7 cellular contexts compared by ENCODE assay signal in genomic region chr9:78121488-78121887, GRCh38.
DNase-seq lines count a peak whose midpoint lies in the region; ATAC-seq and TF ChIP-seq lines count a peak whose summit lies in the region.

No MANE protein-coding gene starts in this region.

- peak; percentile 46; the same call in 2 of the 3 replicates for TF ChIP-seq CTCF in GM12872 (IDR thresholded peaks at IDR 0.05; ENCODE audit: insufficient read depth, low read depth, low read length)
- TF ChIP-seq CTCF in colonic mucosa (IDR thresholded peaks at IDR 0.05): peak; percentile 71
- peak; percentile 58 for TF ChIP-seq CTCF in liver (IDR thresholded peaks at IDR 0.05; ENCODE audit: low read depth, low read length, missing input control)

- no peak overlapping the region for H3K9ac ChIP-seq in colonic mucosa (ENCODE audit: low read depth in 2 of 2, low read length in 2 of 2)
- no peak overlapping the region for H3K9ac ChIP-seq in liver (ENCODE audit: low read depth in 1 of 2, low read length in 2 of 2)

- H3K9me3 ChIP-seq in colonic mucosa (no peaks in the 10 kb centered on the region), liver (ENCODE audit: control insufficient read depth in 4 of 4, low read length in 3 of 4) (no peaks in the 10 kb centered on the region)

- no peaks in the 10 kb centered on the region for H3K36me3 ChIP-seq in colonic mucosa
- no peaks in the 10 kb centered on the region for H3K36me3 ChIP-seq in liver (ENCODE audit: control insufficient read depth in 4 of 4, insufficient read depth in 3 of 4, low read depth in 1 of 4, low read length in 3 of 4)

- ATAC-seq in GM18868 (IDR thresholded peaks at IDR 0.05; ENCODE audit: unreplicated experiment): no peak

- H3K27me3 ChIP-seq in colonic mucosa: no peaks in the 10 kb centered on the region
- H3K27me3 ChIP-seq in liver (ENCODE audit: control insufficient read depth in 4 of 4, insufficient read depth in 4 of 4, low read length in 3 of 4): no peaks in the 10 kb centered on the region

- H3K27ac ChIP-seq in colonic mucosa: no peak overlapping the region
- H3K27ac ChIP-seq in liver (ENCODE audit: low read depth in 1 of 2, low read length in 2 of 2): no peak overlapping the region

- TF ChIP-seq RAD21 in liver (IDR thresholded peaks at IDR 0.05): peak; percentile 86

- 53% methylated on average over 4 of the region's 4 CpGs for WGBS in liver

- DNase-seq in NCI-H2081 treated with DMSO at 0.1 percent for 48 hours (lab: John Stamatoyannopoulos, UW) (peak; percentile 17), colonic mucosa (peak; percentile 85)
- DNase-seq in activated CD4-positive, alpha-beta T cell treated with anti-CD3 and anti-CD28 coated beads for 24 hours (ENCODE audit: low read depth in 2 of 2): peak; percentile 49 to 55
- peak; percentile 10 for DNase-seq in stimulated activated CD8-positive, alpha-beta memory T cell treated with anti-CD3 and anti-CD28 coated beads, Interleukin-12 subunit alpha, Interleukin-12 subunit beta, amount 100 ng/mL, for 24 hours (ENCODE audit: extremely low read depth)

- no peak overlapping the region for H3K4me3 ChIP-seq in colonic mucosa
- no peak overlapping the region for H3K4me3 ChIP-seq in liver (ENCODE audit: low read depth in 1 of 3, low read length in 3 of 3)

- peaks cover 5% of the 10 kb centered on the region for H3K4me1 ChIP-seq in colonic mucosa
- no peaks in the 10 kb centered on the region for H3K4me1 ChIP-seq in liver (ENCODE audit: control insufficient read depth in 4 of 4, insufficient read depth in 4 of 4, low read length in 3 of 4)

- intact Hi-C loops in colonic mucosa (cut with DNase I): loop anchor here (10.0 kb wide), 1 partner anchor 457 kb away; no protein-coding TSS in a partner anchor

TF ChIP-seq in liver, 16 proteins besides CTCF, POLR2A, EP300 and RAD21:
- TF ChIP-seq YY1 (IDR thresholded peaks at IDR 0.05) (no peak), HNF4G (IDR thresholded peaks at IDR 0.05) (no peak), HNF4A (conservative IDR thresholded peaks at IDR 0.05) (no peak), TAF1 (conservative IDR thresholded peaks at IDR 0.05) (no peak), REST (IDR thresholded peaks at IDR 0.05) (no peak)
- TF ChIP-seq, protein P1, sequence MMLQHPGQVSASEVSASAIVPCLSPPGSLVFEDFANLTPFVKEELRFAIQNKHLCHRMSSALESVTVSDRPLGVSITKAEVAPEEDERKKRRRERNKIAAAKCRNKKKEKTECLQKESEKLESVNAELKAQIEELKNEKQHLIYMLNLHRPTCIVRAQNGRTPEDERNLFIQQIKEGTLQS (IDR thresholded peaks at IDR 0.05): no peak

Comparison
In these comparisons a context has a peak if more than half of its experiments do, and no peak if none do; other contexts are left out.
1. DNase-seq: peak in every context shown above with its lines; median percentile 85 in colonic mucosa; 52 in activated CD4-positive, alpha-beta T cell treated with anti-CD3 and anti-CD28 coated beads for 24 hours; 17 in NCI-H2081 treated with DMSO at 0.1 percent for 48 hours; 10 in stimulated activated CD8-positive, alpha-beta memory T cell treated with anti-CD3 and anti-CD28 coated beads, Interleukin-12 subunit alpha, Interleukin-12 subunit beta, amount 100 ng/mL, for 24 hours.